8 cellular contexts compared by ENCODE assay signal in the genomic region with DNA sequence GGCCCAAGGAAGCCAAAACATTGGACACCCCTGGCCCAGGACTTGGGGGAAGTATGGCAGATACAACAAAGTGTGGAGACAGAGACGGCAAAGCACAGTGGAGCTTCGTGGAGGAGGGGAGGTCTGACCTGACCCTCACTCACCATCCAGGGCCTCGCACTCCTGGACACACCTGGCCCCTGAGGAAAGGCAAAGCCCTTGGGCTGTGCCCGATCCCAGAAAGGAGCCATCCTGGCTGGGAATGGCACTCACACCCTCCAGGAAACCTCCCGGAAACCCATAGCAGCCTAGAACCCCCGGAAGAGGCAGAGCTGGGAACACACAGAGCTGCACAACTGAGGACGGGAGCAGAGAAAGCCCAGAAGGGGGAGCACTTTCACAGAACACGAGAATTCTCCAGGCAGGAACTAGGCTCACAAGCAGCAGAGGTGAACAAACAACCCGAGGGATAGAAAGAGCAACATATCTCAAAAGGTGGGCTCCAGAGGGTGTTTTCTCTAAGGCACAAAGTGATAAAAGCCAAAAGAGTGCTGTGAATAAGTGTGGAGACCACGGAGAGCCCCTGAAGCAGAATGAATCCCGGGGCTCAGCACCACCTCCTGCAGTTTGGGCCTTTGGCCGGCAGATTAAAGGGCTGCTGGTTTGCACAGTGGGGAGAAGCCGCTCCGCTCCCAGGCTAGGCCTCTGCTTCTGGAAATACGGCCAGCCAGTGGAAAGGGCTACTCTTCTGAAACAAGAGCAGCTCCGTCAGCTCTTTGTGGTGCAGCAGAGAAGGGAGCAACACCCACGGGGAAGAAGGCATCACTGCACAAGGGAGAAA.
A peak's percentile ranks its signal among the peaks of the same experiment; 100 is the strongest.
DNase-seq lines count a peak whose midpoint lies in the region; ATAC-seq, FAIRE-seq and TF ChIP-seq lines count a peak whose summit lies in the region.

No MANE protein-coding gene starts in this region.

- peak; percentile 54 for TF ChIP-seq CTCF in bronchial epithelial cell (IDR thresholded peaks at IDR 0.05; ENCODE audit: insufficient read depth, low read length, severe bottlenecking)

- no peak for FAIRE-seq in bronchial epithelial cell (lab: Jason Lieb, UNC)

- DNase-seq in AG08395 (ENCODE audit: low spot score) (peak; percentile 64), GM03348 (ENCODE audit: low spot score) (peak; percentile 75), NCI-H69 (lab: John Stamatoyannopoulos, UW) (peak; percentile 62), bronchial epithelial cell (ENCODE audit: low read depth) (peak; percentile 30), inferior parietal cortex (ENCODE audit: extremely low spot score) (peak; percentile 81), stromal cell of bone marrow (ENCODE audit: low read depth) (peak; percentile 44)
- DNase-seq in activated effector memory CD4-positive, alpha-beta T cell treated with anti-CD3 and anti-CD28 coated beads, Interleukin-2, amount 50 U/mL, for 16 hours = no peak

- no peaks in the 10 kb centered on the region for H3K27me3 ChIP-seq in bronchial epithelial cell (ENCODE audit: control insufficient read depth, insufficient read depth, low read length)

- no peak for ATAC-seq in GM18907 (IDR thresholded peaks at IDR 0.05; ENCODE audit: unreplicated experiment)

- H3K36me3 ChIP-seq in bronchial epithelial cell (ENCODE audit: control insufficient read depth, insufficient read depth, low read length) = peaks cover 65% of the 10 kb centered on the region

- no peak overlapping the region for H3K4me3 ChIP-seq in bronchial epithelial cell (ENCODE audit: low read depth, low read length)
